Comparison of ENCODE assay signal across 17 cellular contexts in the genomic region with DNA sequence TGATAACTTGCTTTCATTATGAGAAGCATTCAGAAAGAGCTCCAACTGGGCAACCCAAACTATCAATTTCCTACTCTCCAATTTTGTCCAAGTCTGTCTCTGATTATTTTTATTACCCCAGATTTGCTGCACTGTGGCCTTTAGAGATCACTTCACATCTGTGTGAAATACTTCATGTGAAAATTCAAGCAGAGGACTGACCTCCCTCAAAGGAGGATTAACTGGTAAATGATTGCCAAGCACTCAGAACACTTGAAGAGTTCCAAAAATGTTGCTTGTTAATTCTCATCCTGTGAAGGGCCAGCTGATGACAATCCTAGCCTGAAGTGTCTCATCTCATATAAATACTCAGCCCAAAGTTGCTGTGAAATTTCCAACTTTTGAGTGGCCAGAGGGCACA.
"Had no signal": no experiment of that assay in that cellular context is flagged by ENCODE, and none has a peak within 500 bp of the region (broad histone marks: within the 10 kb centered on the region; RNA-seq: fewer than 3 reads in every experiment).

No MANE protein-coding gene starts in this region.

- H3K36me3 ChIP-seq: neural progenitor cell, right atrium auricular region, tibial nerve, uterus, WERI-Rb-1 had no signal

- H3K4me1 ChIP-seq: body of pancreas, neural progenitor cell, right atrium auricular region, tibial nerve, uterus had no signal

- H3K27me3 ChIP-seq: body of pancreas, neural progenitor cell, right atrium auricular region, tibial nerve, uterus had no signal

- ATAC-seq: body of pancreas; effector memory CD8-positive, alpha-beta T cell; left lobe of liver had no signal

- H3K9me3 ChIP-seq: body of pancreas, right atrium auricular region, tibial nerve, uterus had no signal

- DNase-seq: activated CD4-positive, alpha-beta T cell treated with anti-CD3 and anti-CD28 coated beads, Interleukin-2, amount 50 U/mL, for 48 hours; activated naive CD4-positive, alpha-beta T cell treated with Interleukin-2 at 50 U/mL for 16 hours; activated naive CD8-positive, alpha-beta T cell treated with anti-CD3 and anti-CD28 coated beads, Interleukin-2, amount 10 ng/mL, durations not matched to agents 7 days and 5 days; body of pancreas; caudate nucleus; effector memory CD8-positive, alpha-beta T cell; foreskin melanocyte; hypothalamus; islet precursor cell; mammary epithelial cell; uterus; WERI-Rb-1 had no signal

- H3K27ac ChIP-seq: body of pancreas, neural progenitor cell, right atrium auricular region, skin epidermis, tibial nerve, uterus, WERI-Rb-1 had no signal

- H3K4me3 ChIP-seq: body of pancreas, neural progenitor cell, right atrium auricular region, skin epidermis, tibial nerve, uterus had no signal
